ENCODE assay signal across 27 cellular contexts in genomic region chr17:81233316-81233715, GRCh38.
"Had no signal": no experiment of that assay in that cellular context is flagged by ENCODE, and none has a peak within 500 bp of the region (broad histone marks: within the 10 kb centered on the region; RNA-seq: fewer than 3 reads in every experiment).

No MANE protein-coding gene starts in this region.

- H3K9me3 ChIP-seq: heart left ventricle, pancreas, prostate gland, right lobe of liver, suprapubic skin, thoracic aorta, tibial artery, upper lobe of right lung had no signal

- ATAC-seq: heart left ventricle; left lobe of liver; natural killer cell; pancreas; right lobe of liver; stimulated activated memory B cell treated with anti-CD40 and anti-IgM and Interleukin-4, amounts not matched to agents 10 μg/mL and 1 μg/mL and 100 μg/mL, for 72 hours; upper lobe of right lung had no signal

- H3K27me3 Mint-ChIP-seq: naive B cell; stimulated activated memory B cell treated with anti-CD40 and anti-IgM and Interleukin-4, amounts not matched to agents 10 μg/mL and 1 μg/mL and 100 μg/mL, for 72 hours had no signal

- H3K4me3 Mint-ChIP-seq: immature natural killer cell; mesothelial cell of epicardium; naive B cell; natural killer cell; nephron progenitor cell; neural progenitor cell; stimulated activated memory B cell treated with anti-CD40 and anti-IgM and Interleukin-4, amounts not matched to agents 10 μg/mL and 1 μg/mL and 100 μg/mL, for 72 hours had no signal

- H3K27ac Mint-ChIP-seq: immature natural killer cell; mesothelial cell of epicardium; naive B cell; natural killer cell; nephron progenitor cell; neural progenitor cell; stimulated activated memory B cell treated with anti-CD40 and anti-IgM and Interleukin-4, amounts not matched to agents 10 μg/mL and 1 μg/mL and 100 μg/mL, for 72 hours had no signal

- H3K4me3 ChIP-seq: heart left ventricle, lung, neural progenitor cell, pancreas, prostate gland, right lobe of liver, smooth muscle cell, suprapubic skin, thoracic aorta, tibial artery, upper lobe of right lung had no signal

- H3K4me1 ChIP-seq: neural progenitor cell, prostate gland had no signal

- H3K9me3 Mint-ChIP-seq: immature natural killer cell; mesothelial cell of epicardium; naive B cell; natural killer cell; nephron progenitor cell; neural progenitor cell; stimulated activated memory B cell treated with anti-CD40 and anti-IgM and Interleukin-4, amounts not matched to agents 10 μg/mL and 1 μg/mL and 100 μg/mL, for 72 hours had no signal

- H3K36me3 Mint-ChIP-seq: natural killer cell had no signal

- H3K27me3 ChIP-seq: heart left ventricle, neural progenitor cell, pancreas, right lobe of liver, suprapubic skin, tibial artery, upper lobe of right lung had no signal

- H3K27ac ChIP-seq: heart left ventricle, neural progenitor cell, pancreas, prostate gland, right lobe of liver, suprapubic skin, thoracic aorta, tibial artery, upper lobe of right lung had no signal

- H3K36me3 ChIP-seq: neural progenitor cell had no signal

- DNase-seq: heart left ventricle; hypothalamus; immature natural killer cell; mesendoderm; naive B cell; natural killer cell; nephron progenitor cell; retina; right lobe of liver; stimulated activated CD4-positive, alpha-beta T cell treated with anti-CD3 and anti-CD28 coated beads, Interleukin-1b, Interleukin-23, amount 100 ng/mL, for 48 hours; stimulated activated CD4-positive, alpha-beta T cell treated with anti-CD3 and anti-CD28 coated beads, Interleukin-2, amount 100 ng/mL, for 48 hours; stimulated activated CD4-positive, alpha-beta T cell treated with anti-CD3 and anti-CD28 coated beads, Interleukin-4, amount 100 ng/mL, for 4 hours; stimulated activated CD8-positive, alpha-beta memory T cell treated with anti-CD3 and anti-CD28 coated beads, Interleukin-4, amount 100 ng/mL, for 48 hours; stimulated activated naive CD4-positive, alpha-beta T cell treated with Interleukin-2 at 50 U/mL for 16 hours; tibial artery; trophoblast cell; upper lobe of right lung had no signal

- H3K9ac ChIP-seq: neural progenitor cell had no signal
